ENCODE assay signal across 21 cellular contexts in genomic region chr18:36658611-36659010, GRCh38.
DNase-seq lines count a peak whose midpoint lies in the region; ATAC-seq and TF ChIP-seq lines count a peak whose summit lies in the region.
"Had no signal": no experiment of that assay in that cellular context is flagged by ENCODE, and none has a peak within 500 bp of the region (broad histone marks: within the 10 kb centered on the region; RNA-seq: fewer than 3 reads in every experiment).

No MANE protein-coding gene starts in this region.

- no peak for TF ChIP-seq POLR2A in breast epithelium (IDR thresholded peaks at IDR 0.05)

- no peak overlapping the region for H2AFZ ChIP-seq in mammary epithelial cell (ENCODE audit: low read depth, low read length)

- DNase-seq in mammary epithelial cell = peak; percentile 21
- no peak for DNase-seq in breast epithelium (ENCODE audit: low spot score in 2 of 2)
- no peak for DNase-seq in RWPE2 (ENCODE audit: low spot score)
- peak in 1 of 2 donors; percentile 58 for DNase-seq in foreskin keratinocyte
- peak; percentile 79 for DNase-seq in renal cortical epithelial cell (ENCODE audit: low read depth)
- DNase-seq in sciatic nerve (ENCODE audit: low spot score) = no peak
- DNase-seq in CD4-positive, alpha-beta memory T cell = no peak
- no peak for DNase-seq in SIG-M5 treated with dmso at 0.1 percent for 504 hours (lab: John Stamatoyannopoulos, UW; ENCODE audit: unreplicated experiment)
- DNase-seq: Calu3; CD8-positive, alpha-beta T cell; DMS 273 treated with DMSO at 0.1 percent for 48 hours; DMS53; DND-41; GF-D8; GOT3; H7; IMR-90 had no signal

- intact Hi-C loops in mammary epithelial cell (cut with micrococcal nuclease) = no loop called here
- intact Hi-C loops in breast epithelium (cut with DNase I; ENCODE audit: low total_unique reads) = no loop called here
- intact Hi-C loops in sciatic nerve (cut with DNase I) = no loop called here
- intact Hi-C loops in CD4-positive, alpha-beta memory T cell (cut with micrococcal nuclease) = no loop called here

- WGBS in mammary epithelial cell (ENCODE audit: low coverage, missing lambda C conversion rate) = 13% methylated on average over 1 of the region's 1 CpG

- H3K9ac ChIP-seq in mammary epithelial cell (ENCODE audit: insufficient read depth, low read length) = no peak overlapping the region
- H3K9ac ChIP-seq: BLaER1 had no signal

- TF ChIP-seq CTCF in mammary epithelial cell (conservative IDR thresholded peaks at IDR 0.05 in 1 of 2, IDR thresholded peaks at IDR 0.05 in 1 of 2; ENCODE audit: extremely low read depth in 1 of 2, insufficient read depth in 1 of 2, low read depth in 1 of 2, low read length in 2 of 2) (no peak), breast epithelium (IDR thresholded peaks at IDR 0.05) (no peak), RWPE2 (IDR thresholded peaks at IDR 0.05; ENCODE audit: poor library complexity, severe bottlenecking) (no peak), foreskin keratinocyte (conservative IDR thresholded peaks at IDR 0.05) (no peak)

- no peaks in the 10 kb centered on the region for H3K36me3 ChIP-seq in mammary epithelial cell (ENCODE audit: insufficient read depth, low read length)
- H3K36me3 ChIP-seq in breast epithelium = no peaks in the 10 kb centered on the region
- H3K36me3 ChIP-seq in RWPE2 (ENCODE audit: low read depth) = no peaks in the 10 kb centered on the region
- H3K36me3 ChIP-seq in CD4-positive, alpha-beta memory T cell (ENCODE audit: insufficient read depth, low read length) = no peaks in the 10 kb centered on the region
- H3K36me3 ChIP-seq: BLaER1 had no signal

- no peak overlapping the region for H3K27ac Mint-ChIP-seq in CD4-positive, alpha-beta memory T cell
- H3K27ac Mint-ChIP-seq: CD14-positive monocyte; CD8-positive, alpha-beta T cell had no signal

- dilution Hi-C loops in mammary epithelial cell (cut with HindIII; ENCODE audit: low sequenced_read_pairs) = no loop called here

- in situ Hi-C loops in mammary epithelial cell (cut with MboI; ENCODE audit: low sequenced_read_pairs in 2 of 2) = no loop called here

- POLR2A ChIA-PET in CD4-positive, alpha-beta memory T cell (lab: Charles Lee; ENCODE audit: partially characterized antibody) = no interaction called here

- H3K27me3 ChIP-seq in mammary epithelial cell (ENCODE audit: insufficient read depth, low read length) (no peaks in the 10 kb centered on the region), breast epithelium (no peaks in the 10 kb centered on the region), RWPE2 (ENCODE audit: insufficient read depth, poor library complexity, severe bottlenecking) (no peaks in the 10 kb centered on the region), foreskin keratinocyte (no peaks in the 10 kb centered on the region)
- H3K27me3 ChIP-seq in CD4-positive, alpha-beta memory T cell (ENCODE audit: insufficient read depth, low read length) = no peaks in the 10 kb centered on the region
- H3K27me3 ChIP-seq: BLaER1 had no signal

- H4K20me1 ChIP-seq in mammary epithelial cell (ENCODE audit: insufficient read depth, low read length) = no peaks in the 10 kb centered on the region
- H4K20me1 ChIP-seq: BLaER1 had no signal

- no peaks in the 10 kb centered on the region for H3K79me2 ChIP-seq in mammary epithelial cell (ENCODE audit: insufficient read depth, low read length)

- H3K36me3 Mint-ChIP-seq in CD4-positive, alpha-beta memory T cell = no peaks in the 10 kb centered on the region
- H3K36me3 Mint-ChIP-seq: CD14-positive monocyte; CD8-positive, alpha-beta T cell had no signal

- no peaks in the 10 kb centered on the region for H3K9me3 Mint-ChIP-seq in CD4-positive, alpha-beta memory T cell
- H3K9me3 Mint-ChIP-seq: CD8-positive, alpha-beta T cell had no signal

- H3K4me1 Mint-ChIP-seq in CD4-positive, alpha-beta memory T cell = no peaks in the 10 kb centered on the region
- H3K4me1 Mint-ChIP-seq: CD14-positive monocyte had no signal

- BruUV-seq in mammary epithelial cell (replicated peaks; lab: Mats Ljungman, UMichigan) = no TSS peak

- no peak overlapping the region for H3K4me3 Mint-ChIP-seq in CD4-positive, alpha-beta memory T cell
- H3K4me3 Mint-ChIP-seq: CD14-positive monocyte; CD8-positive, alpha-beta T cell had no signal

- H3K4me3 ChIP-seq in mammary epithelial cell (replicated peaks in 1 of 3; ENCODE audit: insufficient read depth in 1 of 3, low read depth in 2 of 3, low read length in 3 of 3) (no peak overlapping the region), breast epithelium (no peak overlapping the region), RWPE2 (ENCODE audit: severe bottlenecking) (no peak overlapping the region)
- no peak overlapping the region for H3K4me3 ChIP-seq in CD4-positive, alpha-beta memory T cell (ENCODE audit: low read length in 2 of 2)
- H3K4me3 ChIP-seq: BLaER1 had no signal

- CTCF ChIA-PET in mammary epithelial cell (lab: Charles Lee; ENCODE audit: low non-redundant PET) = interaction anchor here (0.5 kb wide), 1 partner anchor 90 kb away, joined by 3 read pairs; no protein-coding TSS in a partner anchor
- CTCF ChIA-PET in CD4-positive, alpha-beta memory T cell (lab: Charles Lee; ENCODE audit: partially characterized antibody) = no interaction called here

- peaks cover 0 to 7% of the 10 kb centered on the region in 2 donors for H3K27me3 Mint-ChIP-seq in CD4-positive, alpha-beta memory T cell

- H3K4me2 ChIP-seq in mammary epithelial cell (ENCODE audit: insufficient read depth, low read depth, low read length) = no peak overlapping the region
- H3K4me2 ChIP-seq: BLaER1 had no signal

- peaks cover 10% of the 10 kb centered on the region for H3K4me1 ChIP-seq in mammary epithelial cell (ENCODE audit: insufficient read depth, low read length)
- no peaks in the 10 kb centered on the region for H3K4me1 ChIP-seq in breast epithelium
- H3K4me1 ChIP-seq in RWPE2 (ENCODE audit: insufficient read depth, poor library complexity, severe bottlenecking) = peaks cover 4% of the 10 kb centered on the region
- H3K4me1 ChIP-seq in foreskin keratinocyte = peaks cover 6% of the 10 kb centered on the region
- no peaks in the 10 kb centered on the region for H3K4me1 ChIP-seq in CD4-positive, alpha-beta memory T cell (ENCODE audit: insufficient read depth, low read length)

- H3K27ac ChIP-seq in mammary epithelial cell (ENCODE audit: insufficient read depth, low read depth, low read length) (no peak overlapping the region), breast epithelium (no peak overlapping the region), RWPE2 (ENCODE audit: poor library complexity, severe bottlenecking) (no peak overlapping the region), foreskin keratinocyte (no peak overlapping the region)
- H3K27ac ChIP-seq in CD4-positive, alpha-beta memory T cell (ENCODE audit: low read depth, low read length) = no peak overlapping the region
- H3K27ac ChIP-seq: 22Rv1, BLaER1 had no signal

- ATAC-seq in RWPE2 (ENCODE audit: low read depth) (peak; percentile 64; the same call in 2 of the 3 replicates), foreskin keratinocyte (peak; percentile 74), sciatic nerve (no peak)
- ATAC-seq: CD8-positive, alpha-beta T cell; HCT116 had no signal

- no peaks in the 10 kb centered on the region for H3K9me3 ChIP-seq in mammary epithelial cell (replicated peaks; ENCODE audit: insufficient read depth, low read length)
- no peaks in the 10 kb centered on the region for H3K9me3 ChIP-seq in breast epithelium
- no peaks in the 10 kb centered on the region for H3K9me3 ChIP-seq in RWPE2 (ENCODE audit: severe bottlenecking)
- H3K9me3 ChIP-seq in CD4-positive, alpha-beta memory T cell (ENCODE audit: control insufficient read depth in 1 of 2, low read length in 2 of 2) = no peaks in the 10 kb centered on the region
- H3K9me3 ChIP-seq: BLaER1 had no signal

Comparison
In these comparisons a context has a peak if more than half of its experiments do, and no peak if none do; other contexts are left out.
1. DNase-seq: peak in mammary epithelial cell (single experiment) and renal cortical epithelial cell (single experiment); none in breast epithelium (0 of 2), RWPE2 (single experiment), sciatic nerve (single experiment), CD4-positive, alpha-beta memory T cell (0 of 5) and SIG-M5 treated with dmso at 0.1 percent for 504 hours (single experiment).